ENCODE assay signal across 13 cellular contexts in the genomic region with DNA sequence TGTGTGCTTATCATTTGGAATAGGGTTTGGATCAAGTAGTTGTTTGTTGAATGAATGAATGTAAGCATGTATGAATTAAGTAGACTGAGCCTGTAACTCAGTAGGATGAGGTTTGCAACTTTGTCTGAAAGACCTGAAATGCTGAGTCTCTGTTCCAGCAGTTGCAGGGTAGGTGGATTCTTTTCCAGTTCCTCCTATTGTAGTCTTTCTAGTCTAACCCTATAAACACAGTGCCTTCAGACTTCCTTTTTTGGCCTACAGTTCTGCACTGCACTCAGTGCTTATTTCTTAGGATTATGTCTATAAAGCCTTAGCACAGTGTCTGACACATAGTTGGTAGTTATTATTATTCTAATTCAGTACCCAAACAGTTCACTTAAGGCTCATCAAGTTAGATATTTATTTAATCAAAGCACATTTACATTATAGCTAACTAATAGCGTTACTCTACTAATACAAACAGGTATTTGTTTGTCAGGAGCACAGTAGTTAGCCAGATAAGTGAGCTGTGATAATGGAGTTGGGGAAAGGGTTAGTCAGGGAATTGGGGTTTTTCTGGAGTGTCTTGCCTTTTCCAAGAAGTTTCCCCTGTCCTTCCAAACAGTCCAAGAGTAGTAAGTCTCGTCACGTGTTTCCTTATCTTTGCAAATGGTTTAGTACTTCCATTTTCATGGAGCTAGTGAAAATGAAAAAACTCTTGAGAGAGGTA. TPM values are rescaled to one million over a fixed set of nuclear protein-coding genes. Genes with fewer than 3 reads are reported as not detected.
DNase-seq lines count a peak whose midpoint lies in the region; FAIRE-seq and TF ChIP-seq lines count a peak whose summit lies in the region.
"Had no signal": no experiment of that assay in that cellular context is flagged by ENCODE, and none has a peak within 500 bp of the region (broad histone marks: within the 10 kb centered on the region; RNA-seq: fewer than 3 reads in every experiment).

No MANE protein-coding gene starts in this region.

- H3K36me3 ChIP-seq in hepatocyte (replicated peaks; ENCODE audit: insufficient read depth, low read depth), result no peaks in the 10 kb centered on the region

- DNase-seq in activated CD4-positive, alpha-beta T cell treated with anti-CD3 and anti-CD28 coated beads, Interleukin-2, amount 10 ng/mL, durations not matched to agents 24 days and 14 days, result no peak
- DNase-seq in activated CD4-positive, alpha-beta T cell treated with anti-CD3 and anti-CD28 coated beads for 4 hours, result no peak
- DNase-seq in SKM-1 treated with dmso at 0.1 percent for 144 hours (lab: John Stamatoyannopoulos, UW; ENCODE audit: unreplicated experiment), result peak; percentile 40
- no peak for DNase-seq in hepatocyte (ENCODE audit: low spot score)
- DNase-seq in type B pancreatic cell (ENCODE audit: extremely low spot score, unreplicated experiment), result no peak
- no peak for DNase-seq in NCI-H2227 (lab: John Stamatoyannopoulos, UW; ENCODE audit: unreplicated experiment)
- DNase-seq in hepatic stellate cell (ENCODE audit: low spot score), result no peak
- no peak for DNase-seq in GM12892 (ENCODE audit: insufficient read length)
- DNase-seq: activated B cell treated with CpG ODN at 0.5 μM for 24 hours; activated CD8-positive, alpha-beta memory T cell treated with anti-CD3 and anti-CD28 coated beads, Interleukin-2, amount 50 U/mL, for 48 hours; occipital lobe had no signal

- no peak overlapping the region for H3K4me3 Mint-ChIP-seq in activated CD4-positive, alpha-beta T cell treated with anti-CD3 and anti-CD28 coated beads, Interleukin-2, amount 10 ng/mL, durations not matched to agents 24 days and 14 days
- H3K4me3 Mint-ChIP-seq in type B pancreatic cell, result peak overlapping the region; percentile 48
- H3K4me3 Mint-ChIP-seq: activated B cell treated with CpG ODN at 0.5 μM for 24 hours; activated naive CD8-positive, alpha-beta T cell had no signal

- no peak overlapping the region for H2AFZ ChIP-seq in hepatocyte

- 27% methylated on average over 3 of the region's 3 CpGs for WGBS in hepatocyte (ENCODE audit: low lambda C conversion rate, missing lambda C conversion rate)

- H3K9me3 Mint-ChIP-seq in activated CD4-positive, alpha-beta T cell treated with anti-CD3 and anti-CD28 coated beads, Interleukin-2, amount 10 ng/mL, durations not matched to agents 24 days and 14 days, result no peaks in the 10 kb centered on the region
- no peaks in the 10 kb centered on the region for H3K9me3 Mint-ChIP-seq in type B pancreatic cell
- H3K9me3 Mint-ChIP-seq: activated B cell treated with CpG ODN at 0.5 μM for 24 hours had no signal

- H3K4me3 ChIP-seq in hepatocyte, result no peak overlapping the region
- H3K4me3 ChIP-seq: thoracic aorta had no signal

- peaks cover 6% of the 10 kb centered on the region for H3K36me3 Mint-ChIP-seq in activated CD4-positive, alpha-beta T cell treated with anti-CD3 and anti-CD28 coated beads, Interleukin-2, amount 10 ng/mL, durations not matched to agents 24 days and 14 days (ENCODE audit: low read depth)
- H3K36me3 Mint-ChIP-seq in type B pancreatic cell, result peaks cover 51% of the 10 kb centered on the region

- H3K27ac ChIP-seq in hepatocyte, result peak overlapping the region; percentile 7
- H3K27ac ChIP-seq: thoracic aorta had no signal

- H3K4me1 Mint-ChIP-seq in activated CD4-positive, alpha-beta T cell treated with anti-CD3 and anti-CD28 coated beads, Interleukin-2, amount 10 ng/mL, durations not matched to agents 24 days and 14 days, result peaks cover 1% of the 10 kb centered on the region
- H3K4me1 Mint-ChIP-seq in type B pancreatic cell (ENCODE audit: unreplicated experiment), result no peaks in the 10 kb centered on the region
- H3K4me1 Mint-ChIP-seq: activated B cell treated with CpG ODN at 0.5 μM for 24 hours had no signal

- FAIRE-seq in GM12892 (lab: Jason Lieb, UNC), result no peak

- H4K20me1 ChIP-seq in hepatocyte (ENCODE audit: insufficient read depth, poor library complexity, severe bottlenecking), result no peaks in the 10 kb centered on the region

- no peak for TF ChIP-seq POLR2A in GM12892 (IDR thresholded peaks at IDR 0.05; ENCODE audit: low read depth, low read length)

- H3K4me1 ChIP-seq in hepatocyte (ENCODE audit: insufficient read depth), result peaks cover 11% of the 10 kb centered on the region

- H3K27me3 ChIP-seq in hepatocyte, result no peaks in the 10 kb centered on the region

- H3K27ac Mint-ChIP-seq in activated CD4-positive, alpha-beta T cell treated with anti-CD3 and anti-CD28 coated beads, Interleukin-2, amount 10 ng/mL, durations not matched to agents 24 days and 14 days, result peak overlapping the region; percentile 11
- H3K27ac Mint-ChIP-seq in type B pancreatic cell, result peak overlapping the region; percentile 80
- H3K27ac Mint-ChIP-seq: activated B cell treated with CpG ODN at 0.5 μM for 24 hours; activated naive CD8-positive, alpha-beta T cell had no signal

- H3K27me3 Mint-ChIP-seq in activated CD4-positive, alpha-beta T cell treated with anti-CD3 and anti-CD28 coated beads, Interleukin-2, amount 10 ng/mL, durations not matched to agents 24 days and 14 days, result no peaks in the 10 kb centered on the region
- no peaks in the 10 kb centered on the region for H3K27me3 Mint-ChIP-seq in type B pancreatic cell
- H3K27me3 Mint-ChIP-seq: activated B cell treated with CpG ODN at 0.5 μM for 24 hours; activated naive CD8-positive, alpha-beta T cell had no signal

- no peaks in the 10 kb centered on the region for H3K9me2 ChIP-seq in hepatocyte (replicated peaks; ENCODE audit: insufficient read depth)

- intact Hi-C loops in activated CD4-positive, alpha-beta T cell treated with anti-CD3 and anti-CD28 coated beads, Interleukin-2, amount 10 ng/mL, durations not matched to agents 24 days and 14 days (cut with micrococcal nuclease), result loop anchor here (1.0 to 5.0 kb wide), 2 partner anchors 402 to 421 kb away; no protein-coding TSS in a partner anchor

- no peak for TF ChIP-seq CTCF in hepatocyte (IDR thresholded peaks at IDR 0.05; ENCODE audit: poor library complexity)
- TF ChIP-seq CTCF in type B pancreatic cell (conservative IDR thresholded peaks at IDR 0.05), result no peak

- peaks cover 35% of the 10 kb centered on the region for H3K79me2 ChIP-seq in hepatocyte

- no peak overlapping the region for H3K4me2 ChIP-seq in hepatocyte

- H3K9me3 ChIP-seq in hepatocyte (ENCODE audit: low read depth), result no peaks in the 10 kb centered on the region
- H3K9me3 ChIP-seq: thoracic aorta had no signal

RNA-seq across cellular contexts. Expression of a gene that starts 45.0 kb away (rescaled TPM):
- 29.9 and 31.1 TPM in 2 replicates for total RNA-seq in activated CD4-positive, alpha-beta T cell treated with anti-CD3 and anti-CD28 coated beads, Interleukin-2, amount 10 ng/mL, durations not matched to agents 24 days and 14 days
- total RNA-seq in hepatocyte (76.2 and 96.4 TPM in 2 replicates), type B pancreatic cell (ENCODE audit: low replicate concordance) (55.1 and 67.4 TPM in 2 replicates)
- 42.2 and 50.7 TPM in 2 replicates for polyA plus RNA-seq in hepatocyte
- 21.9 TPM for polyA plus RNA-seq in GM12892 (2012; ENCODE audit: missing spikeins)
